ENCODE assay signal across 24 cellular contexts in genomic region chr2:140683658-140684057, GRCh38.
"Had no signal": no experiment of that assay in that cellular context is flagged by ENCODE, and none has a peak within 500 bp of the region (broad histone marks: within the 10 kb centered on the region; RNA-seq: fewer than 3 reads in every experiment).

No MANE protein-coding gene starts in this region.

- H3K4me1 ChIP-seq: colonic mucosa, esophagus squamous epithelium, gastrocnemius medialis, heart right ventricle, left lung, lower lobe of right lung had no signal

- H3K27me3 Mint-ChIP-seq: dendritic cell treated with granulocyte-macrophage colony-stimulating factor and Interleukin-4, amounts not matched to agents 40 ng/mL and 50 ng/mL, for 4 days; effector memory CD8-positive, alpha-beta T cell had no signal

- H3K9me3 ChIP-seq: colonic mucosa, esophagus squamous epithelium, gastrocnemius medialis, heart right ventricle, lower lobe of right lung, mucosa of descending colon had no signal

- H3K9me3 Mint-ChIP-seq: endodermal cell, mesothelial cell of epicardium had no signal

- H3K36me3 Mint-ChIP-seq: mesothelial cell of epicardium had no signal

- DNase-seq: colonic mucosa; cortex of kidney; effector CD8-positive, alpha-beta T cell; effector memory CD8-positive, alpha-beta T cell; endodermal cell; erythroblast; esophagus squamous epithelium; foreskin fibroblast; foreskin melanocyte; gastrocnemius medialis; glutamatergic neuron; head of caudate nucleus; heart right ventricle; hippocampal formation; left cardiac atrium; left ventricle myocardium superior; lower lobe of right lung; mesenchymal stem cell; mucosa of descending colon had no signal

- H3K4me1 Mint-ChIP-seq: endodermal cell, mesothelial cell of epicardium had no signal

- H3K36me3 ChIP-seq: colonic mucosa, esophagus squamous epithelium, gastrocnemius medialis, heart right ventricle, left lung, lower lobe of right lung had no signal

- H3K27ac ChIP-seq: colonic mucosa, epithelial cell of prostate, esophagus squamous epithelium, gastrocnemius medialis, heart right ventricle, left lung, lower lobe of right lung had no signal

- H3K27me3 ChIP-seq: colonic mucosa, esophagus squamous epithelium, gastrocnemius medialis, heart right ventricle, left lung had no signal

- ATAC-seq: effector memory CD8-positive, alpha-beta T cell; esophagus mucosa; gastrocnemius medialis; heart right ventricle; left cardiac atrium; left lung; left ventricle myocardium superior; mucosa of descending colon had no signal

- H3K27ac Mint-ChIP-seq: dendritic cell treated with granulocyte-macrophage colony-stimulating factor and Interleukin-4, amounts not matched to agents 40 ng/mL and 50 ng/mL, for 4 days; effector memory CD8-positive, alpha-beta T cell; endodermal cell; mesothelial cell of epicardium had no signal

- H3K4me3 Mint-ChIP-seq: dendritic cell treated with granulocyte-macrophage colony-stimulating factor and Interleukin-4, amounts not matched to agents 40 ng/mL and 50 ng/mL, for 4 days; effector memory CD8-positive, alpha-beta T cell; endodermal cell; mesothelial cell of epicardium had no signal

- H3K4me3 ChIP-seq: colonic mucosa, esophagus squamous epithelium, gastrocnemius medialis, heart right ventricle, left lung, lower lobe of right lung, mucosa of descending colon had no signal
